In the genomic region with DNA sequence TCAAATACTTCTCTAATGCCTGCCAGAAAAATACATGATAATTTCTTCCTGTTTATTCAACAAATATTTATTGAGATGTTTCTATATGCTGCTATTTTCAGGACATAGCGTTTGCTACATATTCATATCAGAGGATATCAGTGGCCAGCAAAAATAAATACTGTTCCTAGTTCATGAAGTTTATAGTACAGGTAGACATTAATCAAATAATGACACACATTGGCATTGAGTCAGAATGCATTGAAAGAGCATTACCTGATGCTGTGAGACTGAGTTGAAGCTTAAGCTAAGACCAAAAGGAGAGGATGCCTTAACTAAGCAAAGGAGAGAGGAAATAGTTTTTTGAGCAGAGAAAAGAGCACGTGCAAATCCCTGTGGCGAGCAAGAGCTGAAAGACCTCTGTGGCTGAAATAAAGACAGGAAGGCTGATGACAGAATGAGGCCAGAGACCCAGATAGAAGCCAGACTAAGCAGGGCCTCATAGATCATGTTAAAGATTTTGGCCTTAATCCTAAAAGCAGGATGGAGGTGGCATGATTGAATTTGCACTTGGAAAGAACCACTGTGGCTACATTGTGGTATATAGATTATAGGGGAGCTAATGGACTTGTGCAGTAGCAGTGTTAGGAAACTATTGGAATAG, we compare ENCODE assay signal across 18 cellular contexts. TPM values are rescaled to one million over a fixed set of nuclear protein-coding genes. Genes with fewer than 3 reads are reported as not detected.
DNase-seq lines count a peak whose midpoint lies in the region; ATAC-seq and TF ChIP-seq lines count a peak whose summit lies in the region.
"Had no signal": no experiment of that assay in that cellular context is flagged by ENCODE, and none has a peak within 500 bp of the region (broad histone marks: within the 10 kb centered on the region; RNA-seq: fewer than 3 reads in every experiment).

No MANE protein-coding gene starts in this region.

- no peak for TF ChIP-seq CTCF in CD4-positive, alpha-beta T cell (IDR thresholded peaks at IDR 0.05)
- TF ChIP-seq CTCF in WERI-Rb-1 (IDR thresholded peaks at IDR 0.05; ENCODE audit: low read depth, low read length) (no peak), foreskin keratinocyte (conservative IDR thresholded peaks at IDR 0.05) (no peak), coronary artery (IDR thresholded peaks at IDR 0.05) (no peak)

- H3K27ac Mint-ChIP-seq in CD4-positive, alpha-beta T cell = peak overlapping the region; percentile 80

- no peaks in the 10 kb centered on the region for H3K36me3 ChIP-seq in WERI-Rb-1
- H3K36me3 ChIP-seq: HAP-1, MG63 had no signal

- no peaks in the 10 kb centered on the region for H3K27me3 ChIP-seq in CD4-positive, alpha-beta T cell (ENCODE audit: control insufficient read depth, insufficient read depth, low read length)
- H3K27me3 ChIP-seq in WERI-Rb-1 (ENCODE audit: insufficient read depth, low read depth, severe bottlenecking) (no peaks in the 10 kb centered on the region), foreskin keratinocyte (no peaks in the 10 kb centered on the region)
- H3K27me3 ChIP-seq: BLaER1 treated with 17β-estradiol and CSF1 and Interleukin-3, amounts not matched to agents 10 nM and 100 nM; MG63 had no signal

- H3K9me3 ChIP-seq in CD4-positive, alpha-beta T cell (ENCODE audit: control insufficient read depth, low read length) = no peaks in the 10 kb centered on the region
- H3K9me3 ChIP-seq in WERI-Rb-1 (ENCODE audit: severe bottlenecking) = no peaks in the 10 kb centered on the region
- H3K9me3 ChIP-seq: HAP-1, MG63 had no signal

- H3K27ac ChIP-seq in CD4-positive, alpha-beta T cell (ENCODE audit: low read depth, low read length) = no peak overlapping the region
- H3K27ac ChIP-seq in WERI-Rb-1 (no peak overlapping the region), foreskin keratinocyte (no peak overlapping the region), coronary artery (no peak overlapping the region)
- H3K27ac ChIP-seq: BLaER1 treated with 17β-estradiol and CSF1 and Interleukin-3, amounts not matched to agents 10 nM and 100 nM; SK-N-MC had no signal

- POLR2A ChIA-PET in CD4-positive, alpha-beta T cell (lab: Charles Lee) = interaction anchor here (1.1 kb wide), 1 partner anchor 14 kb away, joined by 3 read pairs; no protein-coding TSS in a partner anchor

- no peaks in the 10 kb centered on the region for H3K27me3 Mint-ChIP-seq in CD4-positive, alpha-beta T cell

- H3K9me3 Mint-ChIP-seq in CD4-positive, alpha-beta T cell = peaks cover 2% of the 10 kb centered on the region

- intact Hi-C loops in CD4-positive, alpha-beta T cell (cut with DNase I, micrococcal nuclease) = no loop called here

- CTCF ChIA-PET in CD4-positive, alpha-beta T cell (lab: Charles Lee) = interaction anchor here (1.3 to 1.5 kb wide), 2 partner anchors 8 to 13 kb away, joined by 6 to 7 read pairs; no protein-coding TSS in a partner anchor

- no peaks in the 10 kb centered on the region for H3K36me3 Mint-ChIP-seq in CD4-positive, alpha-beta T cell (ENCODE audit: low read depth)

- in situ Hi-C loops in G401 (cut with HindIII; ENCODE audit: low sequenced_read_pairs) = no loop called here

- no peak overlapping the region for H3K4me3 Mint-ChIP-seq in CD4-positive, alpha-beta T cell

- no peak for ATAC-seq in CD4-positive, alpha-beta T cell (ENCODE audit: poor library complexity)
- ATAC-seq in foreskin keratinocyte = peak; percentile 20

- H3K4me1 Mint-ChIP-seq in CD4-positive, alpha-beta T cell (ENCODE audit: low read depth) = peaks cover 66% of the 10 kb centered on the region

- no peak overlapping the region for H3K4me3 ChIP-seq in WERI-Rb-1 (ENCODE audit: low read depth, low read length)
- H3K4me3 ChIP-seq in coronary artery = no peak overlapping the region
- H3K4me3 ChIP-seq: BLaER1 treated with 17β-estradiol and CSF1 and Interleukin-3, amounts not matched to agents 10 nM and 100 nM; HAP-1; MG63; SK-N-MC had no signal

- DNase-seq in CD4-positive, alpha-beta T cell = no peak
- DNase-seq in G401 (ENCODE audit: low spot score) = peak; percentile 3
- peak; percentile 40 for DNase-seq in WERI-Rb-1
- DNase-seq in foreskin keratinocyte = no peak
- DNase-seq in coronary artery (ENCODE audit: low spot score) = no peak
- no peak for DNase-seq in activated CD8-positive, alpha-beta memory T cell treated with anti-CD3 and anti-CD28 coated beads, Interleukin-2, amount 50 U/mL, for 48 hours
- DNase-seq in NCI-H187 treated with DMSO at 0.1 percent for 48 hours (lab: John Stamatoyannopoulos, UW) = no peak
- DNase-seq: DND-41; MG63; NCI-H1048; NCI-H1436; NCI-H2081; NCI-H446 treated with DMSO at 0.1 percent for 48 hours; NK-92 treated with Interleukin-12 subunit alpha and Interleukin-12 subunit beta, amount 100 ng/mL, for 24 hours; Right ventricle myocardium superior had no signal

- peaks cover 8% of the 10 kb centered on the region for H3K4me1 ChIP-seq in foreskin keratinocyte
- H3K4me1 ChIP-seq: HAP-1 had no signal

RNA-seq across cellular contexts. Expression of a gene that starts 36.2 kb away (rescaled TPM):
- 1 to 10 TPM in 1 of 2 experiments, under 1 TPM in 1; 0.74 to 1.1 TPM for total RNA-seq in CD4-positive, alpha-beta T cell
- 0.12 and 0.37 TPM in 2 replicates for total RNA-seq in G401 (2014; rRNA removed; shearing (Covaris generic))
- 2.8 TPM in 2 replicates for total RNA-seq in foreskin keratinocyte
- polyA plus RNA-seq in foreskin keratinocyte = 1.8 and 2.0 TPM in 2 replicates

RNA-seq across cellular contexts. Expression of a gene that starts 50.1 kb away (rescaled TPM):
- 1 to 10 TPM; 3.7 to 4.8 TPM for total RNA-seq in CD4-positive, alpha-beta T cell
- total RNA-seq in G401 (2014; rRNA removed; shearing (Covaris generic)) = 25.0 and 34.6 TPM in 2 replicates
- total RNA-seq in foreskin keratinocyte = 13.4 and 15.7 TPM in 2 replicates
- polyA plus RNA-seq in foreskin keratinocyte = 4.4 and 5.6 TPM in 2 replicates

Comparison
In these comparisons a context has a peak if more than half of its experiments do, and no peak if none do; other contexts are left out.
1. DNase-seq: peak in G401 (single experiment) and WERI-Rb-1 (single experiment); none in CD4-positive, alpha-beta T cell (0 of 10), foreskin keratinocyte (0 of 2), coronary artery (single experiment), activated CD8-positive, alpha-beta memory T cell treated with anti-CD3 and anti-CD28 coated beads, Interleukin-2, amount 50 U/mL, for 48 hours (single experiment) and NCI-H187 treated with DMSO at 0.1 percent for 48 hours (single experiment).